In the genomic region with DNA sequence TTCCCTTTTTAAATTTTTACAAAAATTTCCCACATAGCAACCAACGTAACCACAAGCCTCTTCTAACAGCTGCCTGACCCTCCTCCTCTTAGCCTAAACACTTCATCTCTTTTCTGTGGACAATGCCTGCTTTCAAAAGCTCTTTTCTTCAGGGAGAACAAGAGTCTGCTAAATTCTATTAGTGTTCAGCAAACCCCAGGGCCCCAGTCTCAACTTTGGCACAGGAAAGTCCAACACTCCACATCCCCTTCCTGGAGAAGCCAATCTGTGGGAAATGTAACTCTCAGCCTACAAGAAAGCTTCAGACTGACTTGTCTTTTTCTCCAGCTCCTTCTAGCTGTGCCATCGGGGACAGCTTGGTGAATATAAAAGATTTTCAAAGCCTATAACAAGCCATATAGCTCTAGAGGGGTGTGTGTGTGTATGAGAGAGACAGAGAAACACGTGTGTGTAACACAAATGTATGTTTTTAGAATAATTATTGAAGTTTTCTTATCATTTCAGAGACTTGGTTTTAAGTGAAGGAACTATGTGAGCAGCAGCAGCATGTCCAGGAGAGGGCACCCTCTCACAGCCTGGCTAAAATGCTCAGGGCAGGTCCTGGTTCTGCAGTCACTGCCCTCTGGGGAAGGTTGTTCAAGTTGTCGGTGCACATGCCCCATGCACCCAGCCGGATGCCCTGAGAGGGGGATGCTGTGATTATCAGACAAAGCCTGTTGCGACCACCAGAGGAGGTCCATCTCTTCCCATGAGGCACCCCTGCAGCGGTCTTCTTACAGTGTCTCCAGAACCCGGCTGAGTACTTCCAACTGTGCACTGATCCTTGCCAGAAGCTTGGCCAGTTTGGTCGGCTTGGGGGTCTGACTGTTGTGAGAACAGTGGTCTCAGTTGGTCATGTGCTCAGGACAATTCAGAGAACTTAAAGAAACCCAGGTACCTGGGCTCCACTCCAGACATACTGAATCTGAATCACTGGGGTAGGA, we compare ENCODE assay signal across 9 cellular contexts. TPM values are rescaled to one million over a fixed set of nuclear protein-coding genes. Genes with fewer than 3 reads are reported as not detected.
DNase-seq lines count a peak whose midpoint lies in the region; ATAC-seq and TF ChIP-seq lines count a peak whose summit lies in the region.
"Had no signal": no experiment of that assay in that cellular context is flagged by ENCODE, and none has a peak within 500 bp of the region (broad histone marks: within the 10 kb centered on the region; RNA-seq: fewer than 3 reads in every experiment).

No MANE protein-coding gene starts in this region.

- H3K27me3 Mint-ChIP-seq in activated T-cell treated with anti-CD3 and anti-CD28 coated beads, Interleukin-2, amount 50 U/mL, for 24 hours, result peaks cover 8% of the 10 kb centered on the region

- H3K4me2 ChIP-seq in HCT116 (ENCODE audit: low read length) (no peak overlapping the region), neuronal stem cell (ENCODE audit: insufficient read depth, low read length, poor library complexity, severe bottlenecking) (no peak overlapping the region)

- DNase-seq in NCI-H2107 treated with DMSO at 0.1 percent for 48 hours (lab: John Stamatoyannopoulos, UW; ENCODE audit: unreplicated experiment) (peak; percentile 25), NCI-H2107 (lab: John Stamatoyannopoulos, UW) (no peak), HCT116 (ENCODE audit: low read depth, low spot score) (peak; percentile 29), NCI-H226 (peak; percentile 33), fibroblast of villous mesenchyme (ENCODE audit: low read depth) (peak; percentile 62), neuronal stem cell (ENCODE audit: low spot score) (peak; percentile 26), NCI-H1105 treated with DMSO at 0.1 percent for 48 hours (lab: John Stamatoyannopoulos, UW) (no peak)
- peak; percentile 52 for DNase-seq in activated T-cell treated with anti-CD3 and anti-CD28 coated beads, Interleukin-2, amount 50 U/mL, for 24 hours

- no peaks in the 10 kb centered on the region for H3K79me1 ChIP-seq in neuronal stem cell (ENCODE audit: low read depth, low read length)

- RAD21 ChIA-PET in HCT116 (lab: Charles Lee; ENCODE audit: low non-redundant PET in 1 of 2, low total read pairs in 2 of 2, uncharacterized antibody in 2 of 2, unreplicated experiment in 2 of 2), result interaction anchor here in 1 of 2 experiments (1.2 to 1.4 kb wide), 2 partner anchors 232 to 340 kb away, joined by 3 to 7 read pairs; no protein-coding TSS in a partner anchor

- POLR2A ChIA-PET in HCT116 (lab: Charles Lee), result no interaction called here

- H3K27me3 ChIP-seq in HCT116 (ENCODE audit: insufficient read depth, low read length) (peaks cover 6% of the 10 kb centered on the region; the same call in 1 of the 2 replicates), neuronal stem cell (ENCODE audit: control insufficient read depth in 3 of 3, insufficient read depth in 3 of 3, low read depth in 1 of 3, low read length in 3 of 3) (peaks cover 0 to 25% (median 0%) of the 10 kb centered on the region in 3 experiments)

- H3K4me1 Mint-ChIP-seq in activated T-cell treated with anti-CD3 and anti-CD28 coated beads, Interleukin-2, amount 50 U/mL, for 24 hours (ENCODE audit: low read depth), result no peaks in the 10 kb centered on the region

- no peak overlapping the region for H3K4ac ChIP-seq in neuronal stem cell (ENCODE audit: low read length)

- no peak overlapping the region for H2BK120ac ChIP-seq in neuronal stem cell (ENCODE audit: low read depth, low read length)

- no CpG with 5 or more reads among the region's 9 CpGs for WGBS in neuronal stem cell (ENCODE audit: extremely low coverage in 2 of 2, insufficient read length in 2 of 2, insufficient replicate concordance in 1 of 2), 2 donors

- H2AK5ac ChIP-seq in neuronal stem cell (ENCODE audit: low read depth, low read length), result no peak overlapping the region

- no peak overlapping the region for H3K23ac ChIP-seq in neuronal stem cell (ENCODE audit: low read depth, low read length, poor library complexity)

- H4K91ac ChIP-seq in neuronal stem cell (ENCODE audit: low read depth, low read length, poor library complexity), result no peak overlapping the region

- no peaks in the 10 kb centered on the region for H3K9me3 Mint-ChIP-seq in activated T-cell treated with anti-CD3 and anti-CD28 coated beads, Interleukin-2, amount 50 U/mL, for 24 hours

- no peak overlapping the region for H3K4me3 Mint-ChIP-seq in activated T-cell treated with anti-CD3 and anti-CD28 coated beads, Interleukin-2, amount 50 U/mL, for 24 hours

- TF ChIP-seq RAD21 in HCT116 (IDR thresholded peaks at IDR 0.05; ENCODE audit: low read depth), result peak; percentile 78

- no peak for TF ChIP-seq POLR2A in HCT116 (IDR thresholded peaks at IDR 0.05; ENCODE audit: borderline replicate concordance, extremely low read depth, insufficient read depth, insufficient read length)

- no peak overlapping the region for H2BK15ac ChIP-seq in neuronal stem cell (ENCODE audit: low read length)

- no peak overlapping the region for H2BK12ac ChIP-seq in neuronal stem cell (ENCODE audit: low read length)

- ATAC-seq in HCT116, result peak; percentile 99

- H3K4me1 ChIP-seq in HCT116 (ENCODE audit: control insufficient read depth in 1 of 2, insufficient read depth in 2 of 2, low read length in 2 of 2) (no peaks in the 10 kb centered on the region), neuronal stem cell (ENCODE audit: control insufficient read depth in 2 of 2, insufficient read depth in 1 of 2, low read depth in 1 of 2, low read length in 2 of 2) (peaks cover 5 to 6% of the 10 kb centered on the region in 2 donors)

- H3K9ac ChIP-seq in HCT116 (ENCODE audit: low read length) (no peak overlapping the region), neuronal stem cell (ENCODE audit: low read depth, low read length, poor library complexity) (no peak overlapping the region)

- H3K36me3 ChIP-seq in HCT116 (ENCODE audit: control insufficient read depth in 1 of 2, insufficient read depth in 2 of 2, low read length in 2 of 2) (no peaks in the 10 kb centered on the region), neuronal stem cell (replicated peaks in 1 of 2; ENCODE audit: control insufficient read depth in 2 of 2, insufficient read depth in 2 of 2, low read length in 2 of 2) (no peaks in the 10 kb centered on the region)

- TF ChIP-seq CTCF in HCT116 (IDR thresholded peaks at IDR 0.05 in 2 of 3, conservative IDR thresholded peaks at IDR 0.05 in 1 of 3; ENCODE audit: borderline replicate concordance in 1 of 3, insufficient read depth in 1 of 3, low read depth in 2 of 3, low read length in 2 of 3) (peak; percentile 77 to 81 (median 81); a peak in 5 of 6 replicates), fibroblast of villous mesenchyme (IDR thresholded peaks at IDR 0.05; ENCODE audit: insufficient read depth, low read depth, low read length) (peak; percentile 73)

- no peak overlapping the region for H3K14ac ChIP-seq in neuronal stem cell (ENCODE audit: low read length)

- no peak overlapping the region for H3K27ac Mint-ChIP-seq in activated T-cell treated with anti-CD3 and anti-CD28 coated beads, Interleukin-2, amount 50 U/mL, for 24 hours

- BruUV-seq in HCT116 (replicated peaks; lab: Mats Ljungman, UMichigan), result no TSS peak

- no peaks in the 10 kb centered on the region for H3K36me3 Mint-ChIP-seq in activated T-cell treated with anti-CD3 and anti-CD28 coated beads, Interleukin-2, amount 50 U/mL, for 24 hours (ENCODE audit: low read depth)

- H3K4me3 ChIP-seq in HCT116 (replicated peaks in 1 of 2; ENCODE audit: low read depth in 1 of 2, low read length in 2 of 2) (no peak overlapping the region), fibroblast of villous mesenchyme (ENCODE audit: low read depth, low read length) (no peak overlapping the region), neuronal stem cell (ENCODE audit: low read length in 2 of 2) (no peak overlapping the region)

- CTCF ChIA-PET in HCT116 (lab: Charles Lee), result interaction anchor here (1.2 to 2.4 kb wide), 7 partner anchors 15 to 554 kb away, joined by 3 to 24 read pairs (median 4); a partner anchor contains a TSS

- H3K79me2 ChIP-seq in HCT116 (ENCODE audit: insufficient read depth, low read length), result no peaks in the 10 kb centered on the region

- H3K9me3 ChIP-seq in HCT116 (ENCODE audit: control insufficient read depth in 1 of 2, insufficient read depth in 1 of 2, low read depth in 1 of 2, low read length in 2 of 2), result no peaks in the 10 kb centered on the region
- no peaks in the 10 kb centered on the region for H3K9me3 ChIP-seq in neuronal stem cell (replicated peaks in 1 of 2; ENCODE audit: control insufficient read depth in 2 of 2, insufficient read depth in 1 of 2, low read depth in 1 of 2, low read length in 2 of 2)

- no peaks in the 10 kb centered on the region for H4K20me1 ChIP-seq in HCT116 (ENCODE audit: insufficient read depth)

- intact Hi-C loops in HCT116 (cut with micrococcal nuclease), result loop anchor here (1.0 kb wide), 2 partner anchors 231 to 305 kb away; no protein-coding TSS in a partner anchor

- H2AFZ ChIP-seq in HCT116 (ENCODE audit: low read depth, low read length, poor library complexity, severe bottlenecking), result no peak overlapping the region
- peak overlapping the region; percentile 73 for H2AFZ ChIP-seq in neuronal stem cell (ENCODE audit: low read length)

- no peak overlapping the region for H3K18ac ChIP-seq in neuronal stem cell (ENCODE audit: low read length)

- no peak overlapping the region for H2BK5ac ChIP-seq in neuronal stem cell (ENCODE audit: low read length)

- H3K27ac ChIP-seq in HCT116 (ENCODE audit: low read depth, low read length), result no peak overlapping the region
- H3K27ac ChIP-seq in neuronal stem cell (replicated peaks; ENCODE audit: low read length), result no peak overlapping the region

- no peak overlapping the region for H4K8ac ChIP-seq in neuronal stem cell (ENCODE audit: low read depth, low read length)

- H3K9me2 ChIP-seq in HCT116 (ENCODE audit: insufficient read depth), result no peaks in the 10 kb centered on the region

TF ChIP-seq in HCT116, 20 proteins besides CTCF, POLR2A, EP300 and RAD21 (continues in another document):
- no peak for TF ChIP-seq SP1 (IDR thresholded peaks at IDR 0.05; ENCODE audit: low read depth)
- TF ChIP-seq FOSL1 (IDR thresholded peaks at IDR 0.05; ENCODE audit: low read depth), result no peak
- TF ChIP-seq ZNF274 (IDR thresholded peaks at IDR 0.05; ENCODE audit: low read depth, low read length), result no peak
- no peak for TF ChIP-seq EGR1 (IDR thresholded peaks at IDR 0.05; ENCODE audit: low read depth)
- no peak for TF ChIP-seq EZH2 (IDR thresholded peaks at IDR 0.05)
- no peak for TF ChIP-seq CBX3 (IDR thresholded peaks at IDR 0.05; ENCODE audit: low read depth)
- no peak for TF ChIP-seq ZFX (IDR thresholded peaks at IDR 0.05)
- no peak for TF ChIP-seq TCF7L2 (IDR thresholded peaks at IDR 0.05; ENCODE audit: borderline replicate concordance, extremely low read depth, insufficient read depth, insufficient read length)
- no peak for TF ChIP-seq CEBPB (IDR thresholded peaks at IDR 0.05; ENCODE audit: low read depth)

RNA-seq across cellular contexts. Expression of a gene that starts 34.4 kb away (rescaled TPM):
- total RNA-seq in HCT116 (2021; ENCODE audit: unreplicated experiment), result not detected
- 0.05 TPM in 1 of 2 replicates, not detected in the other for polyA plus RNA-seq in HCT116 (2012)
- not detected in 2 replicates for total RNA-seq in fibroblast of villous mesenchyme
- not detected for polyA plus RNA-seq in neuronal stem cell (2013, experiment 1 of 2)
- polyA plus RNA-seq in neuronal stem cell (2013, experiment 2 of 2), result not detected
- polyA plus RNA-seq: esophagus had no signal

RNA-seq across cellular contexts. Expression of a gene that starts 51.2 kb away (rescaled TPM):
- total RNA-seq in HCT116 (2021; ENCODE audit: unreplicated experiment), result 0.17 TPM
- 0.04 TPM in 1 of 2 replicates, not detected in the other for polyA plus RNA-seq in HCT116 (2012)
- not detected in 2 replicates for total RNA-seq in fibroblast of villous mesenchyme
- 0.04 TPM for polyA plus RNA-seq in neuronal stem cell (2013, experiment 1 of 2)
- polyA plus RNA-seq in neuronal stem cell (2013, experiment 2 of 2), result 0.03 TPM
- polyA plus RNA-seq: esophagus had no signal

Comparison
In these comparisons a context has a peak if more than half of its experiments do, and no peak if none do; other contexts are left out.
1. DNase-seq: peak in NCI-H2107 treated with DMSO at 0.1 percent for 48 hours (single experiment), HCT116 (single experiment), NCI-H226 (single experiment), activated T-cell treated with anti-CD3 and anti-CD28 coated beads, Interleukin-2, amount 50 U/mL, for 24 hours (single experiment), fibroblast of villous mesenchyme (single experiment) and neuronal stem cell (single experiment); none in NCI-H2107 (single experiment) and NCI-H1105 treated with DMSO at 0.1 percent for 48 hours (single experiment).